Comparison of ENCODE assay signal across 1 cellular context in genomic region chr1:5949074-5949760, GRCh38.
TF ChIP-seq lines count a peak whose summit lies in the region.

No MANE protein-coding gene starts in this region.

TF ChIP-seq in H1, 55 proteins besides CTCF, POLR2A, EP300 and RAD21 (continued from another document):
- TF ChIP-seq ATF2 (IDR thresholded peaks at IDR 0.05; ENCODE audit: low read length) (no peak), YY1 (IDR thresholded peaks at IDR 0.05; ENCODE audit: low read depth, low read length) (no peak), PHF8 (conservative IDR thresholded peaks at IDR 0.05; ENCODE audit: low read depth, low read length) (no peak), SP2 (IDR thresholded peaks at IDR 0.05; ENCODE audit: low read length) (no peak), JUND (IDR thresholded peaks at IDR 0.05; ENCODE audit: low read length) (no peak)
